ENCODE assay signal across 20 cellular contexts in the genomic region with DNA sequence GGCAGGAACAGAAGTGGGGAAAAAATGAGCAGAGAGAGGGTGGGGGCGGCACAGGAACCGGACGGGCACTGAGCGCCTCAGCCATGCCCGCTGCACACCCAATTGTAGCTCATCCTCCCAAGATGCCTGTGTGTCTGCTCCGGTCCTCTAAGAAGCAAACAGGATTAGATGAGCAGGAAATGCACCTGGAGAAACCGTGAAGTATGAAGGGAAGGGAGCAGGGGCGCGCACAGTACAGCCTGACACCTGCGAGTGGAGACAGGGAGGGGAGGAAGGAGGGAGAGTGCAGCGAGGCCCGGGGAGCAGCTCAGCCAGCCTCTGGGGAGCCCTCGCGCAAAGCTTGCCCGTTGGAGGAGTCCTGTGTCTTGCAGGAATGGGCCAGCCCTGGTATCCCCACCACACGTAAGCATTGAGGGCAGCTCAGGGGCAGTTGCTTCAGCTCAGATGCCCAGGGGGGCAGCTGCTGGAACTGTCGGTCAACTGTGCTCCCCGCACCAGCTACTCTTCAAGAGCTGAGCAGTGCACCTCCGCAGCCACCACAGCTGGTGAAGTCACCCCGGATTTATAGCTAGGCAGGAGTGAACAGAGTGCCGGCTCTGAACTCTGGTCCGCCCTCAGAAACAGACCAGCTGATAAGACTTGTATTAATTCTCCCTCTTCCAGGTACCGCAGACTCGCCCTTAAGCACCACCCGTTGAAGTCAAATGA. TPM values are rescaled to one million over a fixed set of nuclear protein-coding genes. Genes with fewer than 3 reads are reported as not detected.
DNase-seq lines count a peak whose midpoint lies in the region; ATAC-seq and TF ChIP-seq lines count a peak whose summit lies in the region.
"Had no signal": no experiment of that assay in that cellular context is flagged by ENCODE, and none has a peak within 500 bp of the region (broad histone marks: within the 10 kb centered on the region; RNA-seq: fewer than 3 reads in every experiment).

No MANE protein-coding gene starts in this region.

- CTCF ChIA-PET in CD8-positive, alpha-beta T cell (lab: Charles Lee): interaction anchor here (0.6 to 1.3 kb wide), 5 partner anchors 74 to 296 kb away, joined by 3 read pairs; no protein-coding TSS in a partner anchor

- no peaks in the 10 kb centered on the region for H3K27me3 ChIP-seq in CD8-positive, alpha-beta T cell (ENCODE audit: insufficient read depth, low read length)
- no peaks in the 10 kb centered on the region for H3K27me3 ChIP-seq in Loucy (ENCODE audit: insufficient read depth, low read length, poor library complexity, severe bottlenecking)
- no peaks in the 10 kb centered on the region for H3K27me3 ChIP-seq in duodenal mucosa (ENCODE audit: control insufficient read depth in 1 of 2, insufficient read depth in 2 of 2, low read length in 2 of 2)
- H3K27me3 ChIP-seq: body of pancreas, colonic mucosa, MG63, transverse colon had no signal

- no peak for DNase-seq in CD8-positive, alpha-beta T cell
- no peak for DNase-seq in NOMO-1 treated with DMSO at 0.1 percent for 48 hours (lab: John Stamatoyannopoulos, UW; ENCODE audit: unreplicated experiment)
- DNase-seq in GF-D8 (lab: John Stamatoyannopoulos, UW): no peak
- no peak for DNase-seq in EL
- DNase-seq in stimulated activated CD4-positive, alpha-beta T cell treated with anti-CD3 and anti-CD28 coated beads, Interleukin-4, amount 100 ng/mL, for 1 hour: no peak
- DNase-seq: activated gamma-delta T cell treated with Interleukin-2 at 50 U/mL for 16 hours; body of pancreas; colonic mucosa; MG63; naive B cell; NCI-H1694 treated with DMSO at 0.1 percent for 48 hours; NCI-H524 treated with DMSO at 0.1 percent for 48 hours; stimulated activated naive B cell treated with anti-CD40 and anti-IgM and Interleukin-4, amounts not matched to agents 10 μg/mL and 1 μg/mL and 100 μg/mL, for 72 hours; transverse colon had no signal

- H3K4me3 ChIP-seq in CD8-positive, alpha-beta T cell (ENCODE audit: low read depth, low read length): no peak overlapping the region
- no peak overlapping the region for H3K4me3 ChIP-seq in Loucy (ENCODE audit: low read length, poor library complexity, severe bottlenecking)
- peak overlapping the region; percentile 17 to 52 for H3K4me3 ChIP-seq in duodenal mucosa (ENCODE audit: low read depth in 1 of 2, low read length in 2 of 2)
- H3K4me3 ChIP-seq: body of pancreas, colonic mucosa, HAP-1, MG63, PC-9, SK-N-MC, transverse colon had no signal

- H3K4me1 Mint-ChIP-seq in CD8-positive, alpha-beta T cell (ENCODE audit: low read depth): peaks cover 2% of the 10 kb centered on the region
- no peaks in the 10 kb centered on the region for H3K4me1 Mint-ChIP-seq in nephron

- H3K27me3 Mint-ChIP-seq in CD8-positive, alpha-beta T cell (ENCODE audit: low read depth): peaks cover 10% of the 10 kb centered on the region
- peaks cover 9% of the 10 kb centered on the region for H3K27me3 Mint-ChIP-seq in nephron (ENCODE audit: low read depth)

- no peak overlapping the region for H3K4me2 ChIP-seq in Loucy (ENCODE audit: low read depth, low read length, poor library complexity, severe bottlenecking)
- H3K4me2 ChIP-seq: PC-9 had no signal

- H3K9ac ChIP-seq in Loucy (ENCODE audit: low read depth, low read length, poor library complexity, severe bottlenecking) (no peak overlapping the region), duodenal mucosa (ENCODE audit: low read depth in 1 of 2, low read length in 2 of 2) (peak overlapping the region in 1 of 2 donors; percentile 12)

- ATAC-seq in CD8-positive, alpha-beta T cell: no peak
- ATAC-seq: body of pancreas had no signal

- peak overlapping the region; percentile 45; the same call in 1 of the 2 replicates for H2AFZ ChIP-seq in Loucy (ENCODE audit: low read length)
- H2AFZ ChIP-seq: PC-9 had no signal

- no peaks in the 10 kb centered on the region for H3K36me3 Mint-ChIP-seq in CD8-positive, alpha-beta T cell
- H3K36me3 Mint-ChIP-seq in nephron (ENCODE audit: low read depth): no peaks in the 10 kb centered on the region
- H3K36me3 Mint-ChIP-seq: naive B cell; stimulated activated naive B cell treated with anti-CD40 and anti-IgM and Interleukin-4, amounts not matched to agents 10 μg/mL and 1 μg/mL and 100 μg/mL, for 72 hours had no signal

- H3K9me3 Mint-ChIP-seq in CD8-positive, alpha-beta T cell: no peaks in the 10 kb centered on the region
- no peaks in the 10 kb centered on the region for H3K9me3 Mint-ChIP-seq in nephron
- H3K9me3 Mint-ChIP-seq: naive B cell; stimulated activated naive B cell treated with anti-CD40 and anti-IgM and Interleukin-4, amounts not matched to agents 10 μg/mL and 1 μg/mL and 100 μg/mL, for 72 hours had no signal

- H3K9me3 ChIP-seq in CD8-positive, alpha-beta T cell (ENCODE audit: low read length): no peaks in the 10 kb centered on the region
- H3K9me3 ChIP-seq in Loucy (ENCODE audit: insufficient read depth, low read depth, low read length) (no peaks in the 10 kb centered on the region), duodenal mucosa (ENCODE audit: control insufficient read depth in 1 of 2, low read length in 2 of 2) (no peaks in the 10 kb centered on the region)
- H3K9me3 ChIP-seq: body of pancreas, colonic mucosa, HAP-1, MG63, transverse colon had no signal

- H3K27ac Mint-ChIP-seq in CD8-positive, alpha-beta T cell: no peak overlapping the region
- H3K27ac Mint-ChIP-seq in nephron: peak overlapping the region in 2 of 3 experiments; percentile 38 to 53
- H3K27ac Mint-ChIP-seq: stimulated activated naive B cell treated with anti-CD40 and anti-IgM and Interleukin-4, amounts not matched to agents 10 μg/mL and 1 μg/mL and 100 μg/mL, for 72 hours had no signal

- H4K20me1 ChIP-seq in Loucy (ENCODE audit: insufficient read depth, low read length, poor library complexity, severe bottlenecking): no peaks in the 10 kb centered on the region

- H3K36me3 ChIP-seq in CD8-positive, alpha-beta T cell (ENCODE audit: insufficient read depth, low read length): no peaks in the 10 kb centered on the region
- H3K36me3 ChIP-seq in Loucy (ENCODE audit: insufficient read depth, low read length): no peaks in the 10 kb centered on the region
- H3K36me3 ChIP-seq in duodenal mucosa (ENCODE audit: control insufficient read depth in 1 of 2, insufficient read depth in 2 of 2, low read length in 2 of 2): no peaks in the 10 kb centered on the region
- H3K36me3 ChIP-seq: colonic mucosa, HAP-1, MG63, transverse colon had no signal

- no peaks in the 10 kb centered on the region for H3K9me2 ChIP-seq in Loucy (replicated peaks; ENCODE audit: low read depth, low read length)

- H3K27ac ChIP-seq in CD8-positive, alpha-beta T cell (ENCODE audit: low read depth, low read length): no peak overlapping the region
- no peak overlapping the region for H3K27ac ChIP-seq in duodenal mucosa (ENCODE audit: low read depth, low read length)
- H3K27ac ChIP-seq: body of pancreas, colonic mucosa, PC-9, SK-N-MC, transverse colon had no signal

- POLR2A ChIA-PET in CD8-positive, alpha-beta T cell (lab: Charles Lee): interaction anchor here (1.8 kb wide), 1 partner anchor 12 kb away, joined by 7 read pairs; no protein-coding TSS in a partner anchor

- H3K79me2 ChIP-seq in Loucy (ENCODE audit: insufficient read depth, low read length): no peaks in the 10 kb centered on the region

- no peaks in the 10 kb centered on the region for H3K4me1 ChIP-seq in CD8-positive, alpha-beta T cell (ENCODE audit: insufficient read depth, low read length)
- H3K4me1 ChIP-seq in Loucy (ENCODE audit: insufficient read depth, low read length, poor library complexity, severe bottlenecking) (no peaks in the 10 kb centered on the region), duodenal mucosa (ENCODE audit: control insufficient read depth in 1 of 2, insufficient read depth in 2 of 2, low read length in 2 of 2) (peaks cover 10 to 19% of the 10 kb centered on the region in 2 donors)
- H3K4me1 ChIP-seq: colonic mucosa, transverse colon had no signal

- no peak for TF ChIP-seq CTCF in CD8-positive, alpha-beta T cell (IDR thresholded peaks at IDR 0.05)
- TF ChIP-seq CTCF in Loucy (conservative IDR thresholded peaks at IDR 0.05; ENCODE audit: low read length): no peak
- no peak for TF ChIP-seq CTCF in nephron (IDR thresholded peaks at IDR 0.05; ENCODE audit: unreplicated experiment in 3 of 3)

- intact Hi-C loops in CD8-positive, alpha-beta T cell (cut with DNase I, micrococcal nuclease): no loop called here

- no peaks in the 10 kb centered on the region for H3F3A ChIP-seq in Loucy (ENCODE audit: low read depth)

- H3K4me3 Mint-ChIP-seq in CD8-positive, alpha-beta T cell: peak overlapping the region; percentile 39
- no peak overlapping the region for H3K4me3 Mint-ChIP-seq in nephron

RNA-seq across cellular contexts. Expression of a gene that starts 7.0 kb away (rescaled TPM):
- not detected for total RNA-seq in CD8-positive, alpha-beta T cell
- total RNA-seq: colonic mucosa, transverse colon had no signal

RNA-seq across cellular contexts. Expression of a gene that starts 24.8 kb away (rescaled TPM):
- 100 to 1,000 TPM; 151 to 156 TPM for total RNA-seq in CD8-positive, alpha-beta T cell

RNA-seq across cellular contexts. Expression of a gene that starts 51.1 kb away (rescaled TPM):
- total RNA-seq in CD8-positive, alpha-beta T cell: 1 to 10 TPM; 1.7 to 2.2 TPM

Comparison
In these comparisons a context has a peak if more than half of its experiments do, and no peak if none do; other contexts are left out.
1. H3K4me3 ChIP-seq: peak in duodenal mucosa (2 of 2); none in CD8-positive, alpha-beta T cell (single experiment) and Loucy (single experiment).